In the genomic region with DNA sequence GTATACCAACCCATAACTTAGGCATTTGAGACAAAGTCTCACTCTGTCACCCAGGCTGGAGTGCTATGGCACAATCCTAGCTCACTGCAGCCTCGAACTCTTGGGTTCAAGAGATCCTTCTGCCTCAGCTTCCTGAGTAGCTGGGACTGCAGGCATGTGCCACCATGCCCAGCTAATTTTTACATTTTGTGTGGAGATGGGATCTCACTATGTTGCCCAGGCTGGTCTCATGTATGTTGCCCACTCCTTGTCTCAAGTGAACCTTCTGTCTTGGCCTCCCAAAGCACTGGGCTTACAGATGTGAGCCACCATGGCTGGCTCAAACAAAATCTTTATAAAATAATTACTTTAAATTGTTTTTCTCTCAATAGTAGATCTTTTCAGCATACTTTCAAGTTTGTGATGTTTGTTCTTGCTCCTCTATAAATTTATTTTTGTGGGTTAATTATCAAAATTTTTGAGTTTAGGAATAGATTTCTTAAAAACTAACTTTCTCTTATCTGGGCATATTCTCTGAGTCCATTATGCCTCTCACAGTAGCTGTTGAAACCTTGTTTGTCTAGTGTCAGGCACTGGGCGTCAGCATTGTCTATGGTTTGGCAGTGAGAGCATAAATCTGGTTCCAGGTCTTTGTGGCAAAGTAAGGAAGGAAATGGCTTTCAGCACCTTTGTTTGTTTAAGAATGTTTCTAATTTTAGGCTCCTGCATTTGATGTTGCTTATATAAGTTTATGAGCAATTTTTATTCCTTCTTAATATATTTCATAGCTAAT, we compare ENCODE assay signal across 9 cellular contexts. TPM values are rescaled to one million over a fixed set of nuclear protein-coding genes. Genes with fewer than 3 reads are reported as not detected.
A peak's percentile ranks its signal among the peaks of the same experiment; 100 is the strongest.
DNase-seq lines count a peak whose midpoint lies in the region; ATAC-seq and TF ChIP-seq lines count a peak whose summit lies in the region.
"Had no signal": no experiment of that assay in that cellular context is flagged by ENCODE, and none has a peak within 500 bp of the region (broad histone marks: within the 10 kb centered on the region; RNA-seq: fewer than 3 reads in every experiment).

No MANE protein-coding gene starts in this region.

- CTCF ChIA-PET in activated CD4-positive, alpha-beta memory T cell treated with anti-CD3 and anti-CD28 coated beads, Interleukin-2, amount 10 ng/mL, durations not matched to agents 7 days and 5 days (lab: Charles Lee): interaction anchor here (0.9 to 2.7 kb wide), 13 partner anchors 9 to 546 kb away, joined by 3 to 14 read pairs (median 4); a partner anchor contains a TSS

- H3K36me3 ChIP-seq in SJCRH30: peaks cover 36% of the 10 kb centered on the region

- H3K9me3 Mint-ChIP-seq in activated CD4-positive, alpha-beta memory T cell treated with anti-CD3 and anti-CD28 coated beads, Interleukin-2, amount 10 ng/mL, durations not matched to agents 7 days and 5 days: no peaks in the 10 kb centered on the region
- H3K9me3 Mint-ChIP-seq: T-helper 1 cell treated with Interleukin-12 subunit alpha and Interleukin-12 subunit beta and Interleukin-4 antibody, amounts not matched to agents 30 μg/mL and 1 μg/mL, for 36 hours had no signal

- no peaks in the 10 kb centered on the region for H3K27me3 ChIP-seq in SJCRH30

- ATAC-seq in HG03175 (IDR thresholded peaks at IDR 0.05; ENCODE audit: unreplicated experiment) (peak; percentile 58), GM18873 (IDR thresholded peaks at IDR 0.05; ENCODE audit: low FRiP score, unreplicated experiment) (no peak)

- H3K4me3 Mint-ChIP-seq in activated CD4-positive, alpha-beta memory T cell treated with anti-CD3 and anti-CD28 coated beads, Interleukin-2, amount 10 ng/mL, durations not matched to agents 7 days and 5 days: no peak overlapping the region
- H3K4me3 Mint-ChIP-seq: T-helper 1 cell treated with Interleukin-12 subunit alpha and Interleukin-12 subunit beta and Interleukin-4 antibody, amounts not matched to agents 30 μg/mL and 1 μg/mL, for 36 hours had no signal

- peak; percentile 23 for TF ChIP-seq CTCF in GM12865 (IDR thresholded peaks at IDR 0.05; ENCODE audit: insufficient read depth, low read depth, low read length, missing control alignments)

- H3K27me3 Mint-ChIP-seq in activated CD4-positive, alpha-beta memory T cell treated with anti-CD3 and anti-CD28 coated beads, Interleukin-2, amount 10 ng/mL, durations not matched to agents 7 days and 5 days: no peaks in the 10 kb centered on the region

- no peak overlapping the region for H3K27ac Mint-ChIP-seq in activated CD4-positive, alpha-beta memory T cell treated with anti-CD3 and anti-CD28 coated beads, Interleukin-2, amount 10 ng/mL, durations not matched to agents 7 days and 5 days
- H3K27ac Mint-ChIP-seq: T-helper 1 cell treated with Interleukin-12 subunit alpha and Interleukin-12 subunit beta and Interleukin-4 antibody, amounts not matched to agents 30 μg/mL and 1 μg/mL, for 36 hours had no signal

- no peaks in the 10 kb centered on the region for H3K9me3 ChIP-seq in SJCRH30 (replicated peaks)

- H3K4me1 ChIP-seq in SJCRH30: no peaks in the 10 kb centered on the region

- DNase-seq in GM12865 (ENCODE audit: low read depth) (peak; percentile 64), glomerular endothelial cell (ENCODE audit: extremely low read depth, low read depth, low spot score) (peak; percentile 62), SJCRH30 (no peak)
- peak; percentile 72 for DNase-seq in activated CD4-positive, alpha-beta memory T cell treated with anti-CD3 and anti-CD28 coated beads, Interleukin-2, amount 10 ng/mL, durations not matched to agents 7 days and 5 days
- DNase-seq in stimulated activated CD8-positive, alpha-beta memory T cell treated with anti-CD3 and anti-CD28 coated beads, Interleukin-15, amount 100 ng/mL, for 1 hour (ENCODE audit: low read depth): peak; percentile 14

- no peaks in the 10 kb centered on the region for H3K36me3 Mint-ChIP-seq in activated CD4-positive, alpha-beta memory T cell treated with anti-CD3 and anti-CD28 coated beads, Interleukin-2, amount 10 ng/mL, durations not matched to agents 7 days and 5 days (ENCODE audit: low read depth)

- POLR2A ChIA-PET in activated CD4-positive, alpha-beta memory T cell treated with anti-CD3 and anti-CD28 coated beads, Interleukin-2, amount 10 ng/mL, durations not matched to agents 7 days and 5 days (lab: Charles Lee): interaction anchor here (1.0 to 1.2 kb wide), 2 partner anchors 165 to 168 kb away, joined by 3 read pairs; no protein-coding TSS in a partner anchor

- H3K4me3 ChIP-seq in GM12865 (ENCODE audit: low read depth, low read length): no peak overlapping the region
- no peak overlapping the region for H3K4me3 ChIP-seq in SJCRH30
- H3K4me3 ChIP-seq: skin epidermis had no signal

- no peak overlapping the region for H3K27ac ChIP-seq in SJCRH30
- H3K27ac ChIP-seq: skin epidermis had no signal

- H3K4me1 Mint-ChIP-seq in activated CD4-positive, alpha-beta memory T cell treated with anti-CD3 and anti-CD28 coated beads, Interleukin-2, amount 10 ng/mL, durations not matched to agents 7 days and 5 days: peaks cover 9% of the 10 kb centered on the region

RNA-seq across cellular contexts. Expression of a gene that starts 38.7 kb away (rescaled TPM):
- 1 to 10 TPM; 7.6 to 8.0 TPM for total RNA-seq in activated CD4-positive, alpha-beta memory T cell treated with anti-CD3 and anti-CD28 coated beads, Interleukin-2, amount 10 ng/mL, durations not matched to agents 7 days and 5 days
- total RNA-seq in glomerular endothelial cell: 18.0 and 26.9 TPM in 2 replicates
- total RNA-seq in SJCRH30 (2014; rRNA removed; shearing (Covaris generic)): 32.0 and 35.0 TPM in 2 replicates

RNA-seq across cellular contexts. Expression of a gene that starts 38.8 kb away (rescaled TPM):
- 10 to 100 TPM; 19.7 to 23.0 TPM for total RNA-seq in activated CD4-positive, alpha-beta memory T cell treated with anti-CD3 and anti-CD28 coated beads, Interleukin-2, amount 10 ng/mL, durations not matched to agents 7 days and 5 days
- total RNA-seq in glomerular endothelial cell: 9.0 and 12.7 TPM in 2 replicates
- 15.2 and 15.3 TPM in 2 replicates for total RNA-seq in SJCRH30 (2014; rRNA removed; shearing (Covaris generic))

Comparison
In these comparisons a context has a peak if more than half of its experiments do, and no peak if none do; other contexts are left out.
1. DNase-seq: peak in GM12865 (single experiment), activated CD4-positive, alpha-beta memory T cell treated with anti-CD3 and anti-CD28 coated beads, Interleukin-2, amount 10 ng/mL, durations not matched to agents 7 days and 5 days (single experiment), glomerular endothelial cell (single experiment) and stimulated activated CD8-positive, alpha-beta memory T cell treated with anti-CD3 and anti-CD28 coated beads, Interleukin-15, amount 100 ng/mL, for 1 hour (single experiment); none in SJCRH30 (0 of 2).